In the genomic region with DNA sequence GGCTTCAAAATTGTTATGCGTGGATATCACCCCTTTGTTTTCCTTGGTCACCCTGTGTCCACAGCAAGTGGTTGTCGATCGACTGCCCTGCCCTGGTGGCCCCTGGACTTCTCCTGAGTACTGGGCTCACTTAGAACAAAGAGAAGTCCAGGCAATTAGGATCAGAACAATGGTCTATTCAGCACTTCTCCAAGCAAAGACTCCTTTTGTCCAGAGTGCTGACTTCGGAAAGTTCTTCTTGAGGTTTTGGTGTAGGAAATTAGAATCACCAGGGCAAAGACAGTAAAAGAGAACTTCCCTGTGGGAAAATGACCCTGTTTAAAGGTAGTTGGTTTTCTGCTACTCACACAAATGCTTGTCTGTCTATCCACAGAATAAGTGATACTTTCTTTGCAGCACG, we compare ENCODE assay signal across 24 cellular contexts.
"Had no signal": no experiment of that assay in that cellular context is flagged by ENCODE, and none has a peak within 500 bp of the region (broad histone marks: within the 10 kb centered on the region; RNA-seq: fewer than 3 reads in every experiment).

No MANE protein-coding gene starts in this region.

- H3K79me2 ChIP-seq: hepatocyte had no signal

- H3K36me3 Mint-ChIP-seq: activated naive CD4-positive, alpha-beta T cell treated with anti-CD3 and anti-CD28 coated beads, Interleukin-2, amount 10 ng/mL, durations not matched to agents 7 days and 5 days; mesothelial cell of epicardium; natural killer cell treated with Interleukin-12 subunit alpha and Interleukin-12 subunit beta and Interleukin-15 and Interleukin-18, amount 100 ng/mL, for 72 hours had no signal

- H3K9me3 Mint-ChIP-seq: activated CD4-positive, alpha-beta T cell treated with anti-CD3 and anti-CD28 coated beads, Interleukin-2, amount 10 ng/mL, durations not matched to agents 24 days and 14 days; activated CD8-positive, alpha-beta T cell treated with anti-CD3 and anti-CD28 coated beads for 36 hours; activated naive CD4-positive, alpha-beta T cell treated with anti-CD3 and anti-CD28 coated beads, Interleukin-2, amount 10 ng/mL, durations not matched to agents 7 days and 5 days; activated naive CD8-positive, alpha-beta T cell treated with anti-CD3 and anti-CD28 coated beads, Interleukin-2, amount 50 U/mL, for 24 hours; activated T-cell treated with anti-CD3 and anti-CD28 coated beads, Interleukin-2, amount 50 U/mL, for 24 hours; mesothelial cell of epicardium; natural killer cell treated with Interleukin-12 subunit alpha and Interleukin-12 subunit beta and Interleukin-15 and Interleukin-18, amount 100 ng/mL, for 72 hours; stimulated activated naive CD8-positive, alpha-beta T cell treated with anti-CD3 and anti-CD28 coated beads, Interleukin-15, amount 100 ng/mL, for 72 hours had no signal

- H3K27me3 ChIP-seq: brain microvascular endothelial cell, esophagus muscularis mucosa, hepatocyte, right lobe of liver, suprapubic skin, transverse colon, uterus had no signal

- H3K27ac ChIP-seq: brain microvascular endothelial cell, esophagus muscularis mucosa, hepatocyte, lower lobe of right lung, prostate gland, right lobe of liver, suprapubic skin, transverse colon, uterus had no signal

- H3K4me1 ChIP-seq: lower lobe of right lung, prostate gland, right lobe of liver, suprapubic skin, transverse colon, uterus had no signal

- H3K27ac Mint-ChIP-seq: activated CD4-positive, alpha-beta T cell treated with anti-CD3 and anti-CD28 coated beads, Interleukin-2, amount 10 ng/mL, durations not matched to agents 24 days and 14 days; activated CD8-positive, alpha-beta T cell treated with anti-CD3 and anti-CD28 coated beads for 36 hours; activated naive CD4-positive, alpha-beta T cell treated with anti-CD3 and anti-CD28 coated beads, Interleukin-2, amount 10 ng/mL, durations not matched to agents 7 days and 5 days; activated naive CD8-positive, alpha-beta T cell treated with anti-CD3 and anti-CD28 coated beads, Interleukin-2, amount 50 U/mL, for 24 hours; activated T-cell treated with anti-CD3 and anti-CD28 coated beads, Interleukin-2, amount 50 U/mL, for 24 hours; mesothelial cell of epicardium; natural killer cell treated with Interleukin-12 subunit alpha and Interleukin-12 subunit beta and Interleukin-15 and Interleukin-18, amount 100 ng/mL, for 72 hours; stimulated activated naive CD8-positive, alpha-beta T cell treated with anti-CD3 and anti-CD28 coated beads, Interleukin-15, amount 100 ng/mL, for 72 hours had no signal

- H3K4me3 Mint-ChIP-seq: activated CD4-positive, alpha-beta T cell treated with anti-CD3 and anti-CD28 coated beads, Interleukin-2, amount 10 ng/mL, durations not matched to agents 24 days and 14 days; activated CD8-positive, alpha-beta T cell treated with anti-CD3 and anti-CD28 coated beads for 36 hours; activated naive CD4-positive, alpha-beta T cell treated with anti-CD3 and anti-CD28 coated beads, Interleukin-2, amount 10 ng/mL, durations not matched to agents 7 days and 5 days; activated naive CD8-positive, alpha-beta T cell treated with anti-CD3 and anti-CD28 coated beads, Interleukin-2, amount 50 U/mL, for 24 hours; activated T-cell treated with anti-CD3 and anti-CD28 coated beads, Interleukin-2, amount 50 U/mL, for 24 hours; mesothelial cell of epicardium; natural killer cell treated with Interleukin-12 subunit alpha and Interleukin-12 subunit beta and Interleukin-15 and Interleukin-18, amount 100 ng/mL, for 72 hours; stimulated activated naive CD8-positive, alpha-beta T cell treated with anti-CD3 and anti-CD28 coated beads, Interleukin-15, amount 100 ng/mL, for 72 hours had no signal

- H3K4me2 ChIP-seq: hepatocyte, smooth muscle cell had no signal

- H3K4me3 ChIP-seq: esophagus muscularis mucosa, hepatocyte, lower lobe of right lung, prostate gland, right lobe of liver, smooth muscle cell, suprapubic skin, transverse colon, uterus had no signal

- DNase-seq: activated CD4-positive, alpha-beta T cell treated with anti-CD3 and anti-CD28 coated beads, Interleukin-2, amount 10 ng/mL, durations not matched to agents 24 days and 14 days; activated CD8-positive, alpha-beta T cell treated with anti-CD3 and anti-CD28 coated beads for 36 hours; activated naive CD4-positive, alpha-beta T cell treated with anti-CD3 and anti-CD28 coated beads, Interleukin-2, amount 10 ng/mL, durations not matched to agents 7 days and 5 days; activated naive CD8-positive, alpha-beta T cell treated with anti-CD3 and anti-CD28 coated beads, Interleukin-2, amount 50 U/mL, for 24 hours; activated T-cell treated with anti-CD3 and anti-CD28 coated beads, Interleukin-2, amount 50 U/mL, for 24 hours; aorta; brain microvascular endothelial cell; cerebellar nuclear complex; effector CD8-positive, alpha-beta T cell; lower lobe of right lung; right lobe of liver; stimulated activated CD4-positive, alpha-beta T cell treated with anti-CD3 and anti-CD28 coated beads, Interleukin-4, amount 100 ng/mL, for 1 hour; stimulated activated naive CD8-positive, alpha-beta T cell treated with anti-CD3 and anti-CD28 coated beads, Interleukin-15, amount 100 ng/mL, for 72 hours; T1000; transverse colon; uterus had no signal

- ATAC-seq: activated CD8-positive, alpha-beta T cell treated with anti-CD3 and anti-CD28 coated beads for 36 hours; activated naive CD8-positive, alpha-beta T cell treated with anti-CD3 and anti-CD28 coated beads, Interleukin-2, amount 50 U/mL, for 24 hours; lower lobe of right lung; stimulated activated naive CD8-positive, alpha-beta T cell treated with anti-CD3 and anti-CD28 coated beads, Interleukin-15, amount 100 ng/mL, for 72 hours had no signal

- FAIRE-seq: endothelial cell of umbilical vein had no signal

- H2AFZ ChIP-seq: hepatocyte had no signal

- H3K9me3 ChIP-seq: esophagus muscularis mucosa, lower lobe of right lung, prostate gland, right lobe of liver, suprapubic skin, transverse colon, uterus had no signal

- H3K36me3 ChIP-seq: brain microvascular endothelial cell, esophagus muscularis mucosa, lower lobe of right lung, prostate gland, right lobe of liver, suprapubic skin, transverse colon, uterus had no signal

- H3K4me1 Mint-ChIP-seq: activated CD4-positive, alpha-beta T cell treated with anti-CD3 and anti-CD28 coated beads, Interleukin-2, amount 10 ng/mL, durations not matched to agents 24 days and 14 days; activated naive CD4-positive, alpha-beta T cell treated with anti-CD3 and anti-CD28 coated beads, Interleukin-2, amount 10 ng/mL, durations not matched to agents 7 days and 5 days; activated naive CD8-positive, alpha-beta T cell treated with anti-CD3 and anti-CD28 coated beads, Interleukin-2, amount 50 U/mL, for 24 hours; mesothelial cell of epicardium; stimulated activated naive CD8-positive, alpha-beta T cell treated with anti-CD3 and anti-CD28 coated beads, Interleukin-15, amount 100 ng/mL, for 72 hours had no signal
